Comparison of ENCODE assay signal across 1 cellular context in the genomic region with DNA sequence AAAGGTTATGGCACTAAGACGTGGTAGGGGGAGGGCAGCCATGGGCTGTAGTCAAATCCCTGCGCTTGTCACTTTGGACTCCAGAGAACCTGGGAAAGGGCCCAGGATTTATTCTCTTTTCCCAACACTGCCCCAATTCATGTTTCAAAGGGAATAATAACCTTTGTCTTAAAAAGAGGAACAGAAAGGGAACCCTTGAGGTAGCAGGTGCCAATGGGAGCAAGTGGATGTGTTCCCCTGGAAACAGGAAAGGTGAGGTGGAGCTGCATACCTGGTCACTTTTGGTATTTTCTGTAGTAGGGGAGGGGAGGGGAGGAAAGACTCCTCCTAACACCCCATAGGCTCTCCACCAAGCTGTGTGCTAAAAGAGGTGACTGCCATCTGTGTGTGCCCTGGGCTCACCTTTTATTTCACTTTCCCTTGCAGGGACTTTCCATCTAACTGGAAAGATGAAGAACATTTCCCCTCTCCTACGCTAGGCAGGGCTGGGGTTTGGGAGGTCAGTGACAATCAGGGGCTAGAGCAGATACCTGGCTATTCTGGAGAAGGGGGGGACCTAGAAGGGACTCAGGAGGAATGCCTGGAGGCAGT.
TF ChIP-seq lines count a peak whose summit lies in the region.

No MANE protein-coding gene starts in this region.

TF ChIP-seq in K562, 482 proteins besides CTCF, POLR2A, EP300 and RAD21:
- TF ChIP-seq MXD1 (CRISPR knock-in tag; IDR thresholded peaks at IDR 0.05; ENCODE audit: borderline replicate concordance, poor library complexity, severe bottlenecking) (no peak), SMAD3 (CRISPR knock-in tag; conservative IDR thresholded peaks at IDR 0.05) (no peak), ZNF561 (CRISPR knock-in tag; conservative IDR thresholded peaks at IDR 0.05) (no peak), ZNF274 (IDR thresholded peaks at IDR 0.05; ENCODE audit: borderline replicate concordance, low read depth, low read length) (no peak), NFXL1 (CRISPR knock-in tag; IDR thresholded peaks at IDR 0.05) (no peak), MYC (IDR thresholded peaks at IDR 0.05; ENCODE audit: low read depth, low read length) (no peak), MYC (CRISPR knock-in tag; IDR thresholded peaks at IDR 0.05; ENCODE audit: borderline replicate concordance, low read depth) (no peak), ZNF165 (CRISPR knock-in tag; IDR thresholded peaks at IDR 0.05; ENCODE audit: borderline replicate concordance) (no peak), ZFP1 (CRISPR knock-in tag; IDR thresholded peaks at IDR 0.05) (no peak), ZNF717 (CRISPR knock-in tag; IDR thresholded peaks at IDR 0.05) (no peak), CREB3L1 (IDR thresholded peaks at IDR 0.05; ENCODE audit: borderline replicate concordance, low read depth) (no peak), PHF20 (IDR thresholded peaks at IDR 0.05; ENCODE audit: partially characterized antibody) (no peak), CREB5 (CRISPR knock-in tag; IDR thresholded peaks at IDR 0.05) (no peak), YY1 (IDR thresholded peaks at IDR 0.05; ENCODE audit: borderline replicate concordance in 1 of 3, control insufficient read depth in 1 of 3, extremely low read depth in 1 of 3, insufficient read depth in 3 of 3, insufficient read length in 1 of 3, insufficient replicate concordance in 2 of 3, low read depth in 1 of 3, low read length in 2 of 3) (no peak), ETV6 (IDR thresholded peaks at IDR 0.05; ENCODE audit: borderline replicate concordance in 1 of 2, low read depth in 2 of 2, low read length in 1 of 2) (no peak), ETV6 (CRISPR knock-in tag; IDR thresholded peaks at IDR 0.05; ENCODE audit: borderline replicate concordance) (no peak), TAF7 (tag; IDR thresholded peaks at IDR 0.05) (no peak), SRF (CRISPR knock-in tag; IDR thresholded peaks at IDR 0.05) (no peak), ZBTB8A (IDR thresholded peaks at IDR 0.05; ENCODE audit: partially characterized antibody) (no peak), PHF8 (IDR thresholded peaks at IDR 0.05; ENCODE audit: borderline replicate concordance, low read length) (no peak)
- TF ChIP-seq, protein P1, sequence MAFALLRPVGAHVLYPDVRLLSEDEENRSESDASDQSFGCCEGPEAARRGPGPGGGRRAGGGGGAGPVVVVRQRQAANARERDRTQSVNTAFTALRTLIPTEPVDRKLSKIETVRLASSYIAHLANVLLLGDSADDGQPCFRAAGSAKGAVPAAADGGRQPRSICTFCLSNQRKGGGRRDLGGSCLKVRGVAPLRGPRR (CRISPR knock-in tag; IDR thresholded peaks at IDR 0.05): no peak
- TF ChIP-seq, protein P2, sequence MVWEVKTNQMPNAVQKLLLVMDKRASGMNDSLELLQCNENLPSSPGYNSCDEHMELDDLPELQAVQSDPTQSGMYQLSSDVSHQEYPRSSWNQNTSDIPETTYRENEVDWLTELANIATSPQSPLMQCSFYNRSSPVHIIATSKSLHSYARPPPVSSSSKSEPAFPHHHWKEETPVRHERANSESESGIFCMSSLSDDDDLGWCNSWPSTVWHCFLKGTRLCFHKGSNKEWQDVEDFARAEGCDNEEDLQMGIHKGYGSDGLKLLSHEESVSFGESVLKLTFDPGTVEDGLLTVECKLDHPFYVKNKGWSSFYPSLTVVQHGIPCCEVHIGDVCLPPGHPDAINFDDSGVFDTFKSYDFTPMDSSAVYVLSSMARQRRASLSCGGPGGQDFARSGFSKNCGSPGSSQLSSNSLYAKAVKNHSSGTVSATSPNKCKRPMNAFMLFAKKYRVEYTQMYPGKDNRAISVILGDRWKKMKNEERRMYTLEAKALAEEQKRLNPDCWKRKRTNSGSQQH (CRISPR knock-in tag; IDR thresholded peaks at IDR 0.05): no peak
TF ChIP-seq in K562: peak in this region for 0.
